16 cellular contexts compared by ENCODE assay signal in genomic region chr17:27566673-27567562, GRCh38.
DNase-seq lines count a peak whose midpoint lies in the region; ATAC-seq, FAIRE-seq and TF ChIP-seq lines count a peak whose summit lies in the region.
"Had no signal": no experiment of that assay in that cellular context is flagged by ENCODE, and none has a peak within 500 bp of the region (broad histone marks: within the 10 kb centered on the region; RNA-seq: fewer than 3 reads in every experiment).

No MANE protein-coding gene starts in this region.

- H3K36me3 Mint-ChIP-seq in activated T-helper 2 cell treated with anti-CD3 and anti-CD28 coated beads, Interferon-gamma antibody, Interleukin-2, Interleukin-4, amounts not matched to agents 10 μg/mL and 5 μg/mL and 100 μg/mL, durations not matched to agents 14 hours and 24 hours and 36 hours (ENCODE audit: low read depth) = peaks cover 29% of the 10 kb centered on the region

- no peaks in the 10 kb centered on the region for H3K27me3 Mint-ChIP-seq in activated T-helper 2 cell treated with anti-CD3 and anti-CD28 coated beads, Interferon-gamma antibody, Interleukin-2, Interleukin-4, amounts not matched to agents 10 μg/mL and 5 μg/mL and 100 μg/mL, durations not matched to agents 14 hours and 24 hours and 36 hours (ENCODE audit: low read depth)
- H3K27me3 Mint-ChIP-seq: CD4-positive, CD25-positive, alpha-beta regulatory T cell had no signal

- peak in 3 of 4 donors; percentile 19 to 39 (median 23) for ATAC-seq in right lobe of liver
- no peak for ATAC-seq in HepG2
- no peak for ATAC-seq in lower lobe of right lung

- H3K4me3 ChIP-seq in right lobe of liver (no peak overlapping the region), HepG2 (replicated peaks in 1 of 3; ENCODE audit: insufficient read depth in 1 of 3, low read depth in 2 of 3, low read length in 3 of 3) (no peak overlapping the region), lower lobe of right lung (no peak overlapping the region), uterus (no peak overlapping the region)
- H3K4me3 ChIP-seq: HAP-1, stomach had no signal

- H3K79me2 ChIP-seq in HepG2 (ENCODE audit: insufficient read depth, low read length) = peaks cover under 1% of the 10 kb centered on the region

- TF ChIP-seq POLR2A in right lobe of liver (IDR thresholded peaks at IDR 0.05) (no peak), HepG2 (IDR thresholded peaks at IDR 0.05; ENCODE audit: insufficient read depth in 1 of 2, low read depth in 2 of 2, low read length in 2 of 2) (no peak), uterus (IDR thresholded peaks at IDR 0.05) (no peak), H54 (IDR thresholded peaks at IDR 0.05; ENCODE audit: low read depth, low read length) (no peak)

- H3K27ac Mint-ChIP-seq in activated T-helper 2 cell treated with anti-CD3 and anti-CD28 coated beads, Interferon-gamma antibody, Interleukin-2, Interleukin-4, amounts not matched to agents 10 μg/mL and 5 μg/mL and 100 μg/mL, durations not matched to agents 14 hours and 24 hours and 36 hours = peak overlapping the region; percentile 93

- H3K4me2 ChIP-seq in HepG2 (ENCODE audit: low read depth, low read length) = no peak overlapping the region

- H3K4me1 Mint-ChIP-seq in activated T-helper 2 cell treated with anti-CD3 and anti-CD28 coated beads, Interferon-gamma antibody, Interleukin-2, Interleukin-4, amounts not matched to agents 10 μg/mL and 5 μg/mL and 100 μg/mL, durations not matched to agents 14 hours and 24 hours and 36 hours (ENCODE audit: low read depth) = peaks cover 61% of the 10 kb centered on the region

- H3K27me3 ChIP-seq in right lobe of liver (no peaks in the 10 kb centered on the region), HepG2 (ENCODE audit: control insufficient read depth in 1 of 2, insufficient read depth in 2 of 2, low read length in 2 of 2) (no peaks in the 10 kb centered on the region), lower lobe of right lung (ENCODE audit: low read depth) (no peaks in the 10 kb centered on the region), uterus (no peaks in the 10 kb centered on the region)
- H3K27me3 ChIP-seq: stomach had no signal

- H2AFZ ChIP-seq in HepG2 (ENCODE audit: low read length) = no peak overlapping the region

- intact Hi-C loops in right lobe of liver (cut with DNase I) (no loop called here), HepG2 (cut with micrococcal nuclease; ENCODE audit: unreplicated experiment) (no loop called here), lower lobe of right lung (cut with DNase I) (no loop called here), uterus (cut with DNase I; ENCODE audit: low total_unique reads) (no loop called here)
- intact Hi-C loops in activated T-helper 2 cell treated with anti-CD3 and anti-CD28 coated beads, Interferon-gamma antibody, Interleukin-2, Interleukin-4, amounts not matched to agents 10 μg/mL and 5 μg/mL and 100 μg/mL, durations not matched to agents 14 hours and 24 hours and 36 hours (cut with micrococcal nuclease) = loop anchor here (1.0 to 5.0 kb wide), 2 partner anchors 23 to 35 kb away; no protein-coding TSS in a partner anchor

- POLR2A ChIA-PET in HepG2 (lab: Yijun Ruan, JAX) = interaction anchor here (0.6 kb wide), 1 partner anchor 46 kb away, joined by 3 read pairs; no protein-coding TSS in a partner anchor

- DNase-seq in right lobe of liver = no peak
- DNase-seq in HepG2 (ENCODE audit: low spot score) = no peak
- no peak for DNase-seq in activated T-helper 2 cell treated with anti-CD3 and anti-CD28 coated beads, Interferon-gamma antibody, Interleukin-2, Interleukin-4, amounts not matched to agents 10 μg/mL and 5 μg/mL and 100 μg/mL, durations not matched to agents 14 hours and 24 hours and 36 hours (ENCODE audit: low spot score)
- no peak for DNase-seq in lower lobe of right lung
- no peak for DNase-seq in uterus
- no peak for DNase-seq in GM10266 (ENCODE audit: extremely low spot score)
- DNase-seq in H54 (ENCODE audit: insufficient read length, low spot score) = no peak
- no peak for DNase-seq in SKM-1 treated with dmso at 0.1 percent for 144 hours (lab: John Stamatoyannopoulos, UW; ENCODE audit: unreplicated experiment)
- DNase-seq: CD4-positive, CD25-positive, alpha-beta regulatory T cell; hypothalamus; mammary epithelial cell; NCI-H1092 treated with DMSO at 0.1 percent for 48 hours; stomach had no signal

- TF ChIP-seq CTCF in right lobe of liver (IDR thresholded peaks at IDR 0.05) = no peak
- TF ChIP-seq CTCF in HepG2 (CRISPR knock-in tag; IDR thresholded peaks at IDR 0.05) = no peak
- TF ChIP-seq CTCF in lower lobe of right lung (IDR thresholded peaks at IDR 0.05) = no peak
- no peak for TF ChIP-seq CTCF in uterus (IDR thresholded peaks at IDR 0.05)
- TF ChIP-seq CTCF in GM10266 (IDR thresholded peaks at IDR 0.05; ENCODE audit: control insufficient read depth, insufficient read depth, low read depth, missing control alignments) = no peak

- no peaks in the 10 kb centered on the region for H3K9me3 Mint-ChIP-seq in activated T-helper 2 cell treated with anti-CD3 and anti-CD28 coated beads, Interferon-gamma antibody, Interleukin-2, Interleukin-4, amounts not matched to agents 10 μg/mL and 5 μg/mL and 100 μg/mL, durations not matched to agents 14 hours and 24 hours and 36 hours
- H3K9me3 Mint-ChIP-seq: CD4-positive, CD25-positive, alpha-beta regulatory T cell had no signal

- in situ Hi-C loops in HepG2 (cut with HindIII; ENCODE audit: extremely low pct_ligation_motif_present, low pct_unique_long_range_greater_than_20kb) = no loop called here

- peak overlapping the region; percentile 2 for H3K4me3 Mint-ChIP-seq in activated T-helper 2 cell treated with anti-CD3 and anti-CD28 coated beads, Interferon-gamma antibody, Interleukin-2, Interleukin-4, amounts not matched to agents 10 μg/mL and 5 μg/mL and 100 μg/mL, durations not matched to agents 14 hours and 24 hours and 36 hours (ENCODE audit: low read depth)
- H3K4me3 Mint-ChIP-seq: CD4-positive, CD25-positive, alpha-beta regulatory T cell had no signal

- TF ChIP-seq RAD21 in HepG2 (CRISPR knock-in tag; IDR thresholded peaks at IDR 0.05) = no peak

- H3K9me3 ChIP-seq in right lobe of liver (no peaks in the 10 kb centered on the region), HepG2 (ENCODE audit: low read length) (no peaks in the 10 kb centered on the region), lower lobe of right lung (no peaks in the 10 kb centered on the region), uterus (no peaks in the 10 kb centered on the region)
- H3K9me3 ChIP-seq: HAP-1, stomach had no signal

- no peak overlapping the region for H3K9ac ChIP-seq in HepG2 (ENCODE audit: insufficient read depth, low read depth, low read length)

- no peak overlapping the region for H3K27ac ChIP-seq in right lobe of liver
- no peak overlapping the region for H3K27ac ChIP-seq in HepG2 (ENCODE audit: extremely low read length, insufficient read depth, low read length)
- peak overlapping the region; percentile 24 for H3K27ac ChIP-seq in lower lobe of right lung
- peak overlapping the region; percentile 16 to 19 for H3K27ac ChIP-seq in uterus

- CTCF ChIA-PET in HepG2 (lab: Yijun Ruan, JAX; ENCODE audit: low intra/inter-chr PET ratio, low total read pairs) = no interaction called here

- no peak for TF ChIP-seq EP300 in HepG2 (IDR thresholded peaks at IDR 0.05; ENCODE audit: low read depth in 2 of 2, low read length in 2 of 2)
- TF ChIP-seq EP300 in HepG2 (CRISPR knock-in tag; IDR thresholded peaks at IDR 0.05; ENCODE audit: borderline replicate concordance) = no peak

- H3K36me3 ChIP-seq in right lobe of liver (no peaks in the 10 kb centered on the region), HepG2 (replicated peaks in 1 of 2; ENCODE audit: control insufficient read depth in 1 of 2, insufficient read depth in 2 of 2, low read length in 2 of 2) (peaks cover 1 to 3% of the 10 kb centered on the region in 2 experiments; a peak in 2 of 5 replicates), lower lobe of right lung (peaks cover 11% of the 10 kb centered on the region), uterus (no peaks in the 10 kb centered on the region)
- H3K36me3 ChIP-seq: HAP-1, stomach had no signal

- no TSS peak for BruUV-seq in HepG2 (replicated peaks; lab: Mats Ljungman, UMichigan)

- 79% methylated on average over 5 of the region's 14 CpGs for WGBS in right lobe of liver (ENCODE audit: insufficient coverage, low coverage, low lambda C conversion rate, missing lambda C conversion rate)
- WGBS in HepG2 (ENCODE audit: low lambda C conversion rate) = 92% methylated on average over 14 of the region's 14 CpGs

- H3K4me1 ChIP-seq in right lobe of liver (no peaks in the 10 kb centered on the region), HepG2 (ENCODE audit: insufficient read depth, low read length) (peaks cover 30% of the 10 kb centered on the region), lower lobe of right lung (peaks cover 50% of the 10 kb centered on the region), uterus (peaks cover 0 to 5% of the 10 kb centered on the region in 2 donors)
- H3K4me1 ChIP-seq: HAP-1 had no signal

- peaks cover 17% of the 10 kb centered on the region; the same call in 1 of the 2 replicates for H4K20me1 ChIP-seq in HepG2 (ENCODE audit: insufficient read depth, low read length)

- FAIRE-seq in HepG2 (lab: Jason Lieb, UNC) (no peak), H54 (lab: Jason Lieb, UNC) (no peak)
- FAIRE-seq: endometrium, G401.6 had no signal

TF ChIP-seq in HepG2, 621 proteins besides CTCF, POLR2A, EP300 and RAD21 (continues in another document):
- TF ChIP-seq, protein P1, sequence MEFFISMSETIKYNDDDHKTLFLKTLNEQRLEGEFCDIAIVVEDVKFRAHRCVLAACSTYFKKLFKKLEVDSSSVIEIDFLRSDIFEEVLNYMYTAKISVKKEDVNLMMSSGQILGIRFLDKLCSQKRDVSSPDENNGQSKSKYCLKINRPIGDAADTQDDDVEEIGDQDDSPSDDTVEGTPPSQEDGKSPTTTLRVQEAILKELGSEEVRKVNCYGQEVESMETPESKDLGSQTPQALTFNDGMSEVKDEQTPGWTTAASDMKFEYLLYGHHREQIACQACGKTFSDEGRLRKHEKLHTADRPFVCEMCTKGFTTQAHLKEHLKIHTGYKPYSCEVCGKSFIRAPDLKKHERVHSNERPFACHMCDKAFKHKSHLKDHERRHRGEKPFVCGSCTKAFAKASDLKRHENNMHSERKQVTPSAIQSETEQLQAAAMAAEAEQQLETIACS (CRISPR knock-in tag; IDR thresholded peaks at IDR 0.05) = no peak
- no peak for TF ChIP-seq ZSCAN20 (CRISPR knock-in tag; IDR thresholded peaks at IDR 0.05; ENCODE audit: borderline replicate concordance)
- TF ChIP-seq SP2 (CRISPR knock-in tag; IDR thresholded peaks at IDR 0.05) = no peak
- TF ChIP-seq, protein P2, sequence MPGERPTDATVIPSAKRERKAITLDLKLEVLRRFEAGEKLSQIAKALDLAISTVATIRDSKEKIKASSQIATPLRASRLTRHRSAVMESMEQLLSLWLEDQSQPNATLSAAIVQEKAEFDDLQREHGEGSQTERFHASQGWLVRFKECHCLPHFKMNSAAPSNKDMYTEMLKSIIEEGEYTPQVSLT (CRISPR knock-in tag; IDR thresholded peaks at IDR 0.05; ENCODE audit: borderline replicate concordance, low read depth) = no peak
- no peak for TF ChIP-seq ETV5 (CRISPR knock-in tag; IDR thresholded peaks at IDR 0.05; ENCODE audit: borderline replicate concordance)

Comparison
In these comparisons a context has a peak if more than half of its experiments do, and no peak if none do; other contexts are left out.
1. ATAC-seq: peak in right lobe of liver (3 of 4); none in HepG2 (single experiment) and lower lobe of right lung (0 of 2).
2. H3K27ac ChIP-seq: peak in lower lobe of right lung (single experiment) and uterus (2 of 2); none in right lobe of liver (0 of 3) and HepG2 (single experiment).